ENCODE assay signal across 23 cellular contexts in genomic region chr2:33746401-33746800, GRCh38.
"Had no signal": no experiment of that assay in that cellular context is flagged by ENCODE, and none has a peak within 500 bp of the region (broad histone marks: within the 10 kb centered on the region; RNA-seq: fewer than 3 reads in every experiment).

No MANE protein-coding gene starts in this region.

- H3K4me1 ChIP-seq: heart right ventricle, pancreas, prostate gland, spleen, transverse colon had no signal

- H3K36me3 ChIP-seq: heart right ventricle, pancreas, prostate gland, spleen, thoracic aorta, transverse colon had no signal

- H3K9me3 ChIP-seq: pancreas, prostate gland, transverse colon had no signal

- DNase-seq: cerebellar nuclear complex; dermis blood vessel endothelial cell; erythroblast; heart right ventricle; hypothalamus; islet precursor cell; left colon; naive thymus-derived CD4-positive, alpha-beta T cell; pancreas; spleen; stimulated activated CD4-positive, alpha-beta T cell treated with anti-CD3 and anti-CD28 coated beads, Interleukin-15, amount 100 ng/mL, for 24 hours; stimulated activated CD4-positive, alpha-beta T cell treated with anti-CD3 and anti-CD28 coated beads, Interleukin-1b, Interleukin-23, amount 100 ng/mL, for 48 hours; stimulated activated CD4-positive, alpha-beta T cell treated with anti-CD3 and anti-CD28 coated beads, Interleukin-4, amount 100 ng/mL, for 4 hours; stimulated activated naive B cell treated with anti-CD40 and anti-IgM and Interleukin-4, amounts not matched to agents 10 μg/mL and 1 μg/mL and 100 μg/mL, for 72 hours; stimulated activated naive CD8-positive, alpha-beta T cell treated with anti-CD3 and anti-CD28 coated beads, Interleukin-15, amount 100 ng/mL, for 72 hours; substantia nigra; transverse colon had no signal

- ATAC-seq: heart right ventricle; left colon; naive thymus-derived CD4-positive, alpha-beta T cell; pancreas; sciatic nerve; stimulated activated naive B cell treated with anti-CD40 and anti-IgM and Interleukin-4, amounts not matched to agents 10 μg/mL and 1 μg/mL and 100 μg/mL, for 72 hours; stimulated activated naive CD8-positive, alpha-beta T cell treated with anti-CD3 and anti-CD28 coated beads, Interleukin-15, amount 100 ng/mL, for 72 hours had no signal

- H3K27me3 ChIP-seq: heart right ventricle, pancreas, spleen, transverse colon had no signal

- H3K4me3 ChIP-seq: heart right ventricle, pancreas, prostate gland, spleen, thoracic aorta, transverse colon had no signal

- FAIRE-seq: colon, endothelial cell of umbilical vein, frontal cortex, pancreas had no signal

- H3K27ac ChIP-seq: heart right ventricle, pancreas, prostate gland, spleen, thoracic aorta, transverse colon had no signal
